In genomic region chr19:954672-955494, GRCh38 we compare ENCODE assay signal across 18 cellular contexts. TPM values are rescaled to one million over a fixed set of nuclear protein-coding genes. Genes with fewer than 3 reads are reported as not detected.
DNase-seq lines count a peak whose midpoint lies in the region; ATAC-seq and TF ChIP-seq lines count a peak whose summit lies in the region.
"Had no signal": no experiment of that assay in that cellular context is flagged by ENCODE, and none has a peak within 500 bp of the region (broad histone marks: within the 10 kb centered on the region; RNA-seq: fewer than 3 reads in every experiment).

No MANE protein-coding gene starts in this region.

- no peaks in the 10 kb centered on the region for H3K9me3 ChIP-seq in endodermal cell (ENCODE audit: control insufficient read depth, low read length)

- H3K4me3 ChIP-seq in HL-60 (replicated peaks; ENCODE audit: insufficient read depth, low read length) = no peak overlapping the region
- no peak overlapping the region for H3K4me3 ChIP-seq in endodermal cell (ENCODE audit: low read length)

- H3K27ac ChIP-seq in HL-60 (replicated peaks) (peak overlapping the region; percentile 89; the same call in 1 of the 2 replicates), endodermal cell (ENCODE audit: low read depth, low read length) (peak overlapping the region; percentile 44)

- peaks cover 6% of the 10 kb centered on the region for H3K4me1 ChIP-seq in endodermal cell (ENCODE audit: control insufficient read depth, insufficient read depth, low read length)

- peak; percentile 12 for ATAC-seq in activated CD8-positive, alpha-beta T cell treated with anti-CD3 and anti-CD28 coated beads for 36 hours
- ATAC-seq in activated CD8-positive, alpha-beta T cell treated with anti-CD3 and anti-CD28 coated beads, Interleukin-2, amount 10 ng/mL, durations not matched to agents 7 days and 5 days = no peak
- no peak for ATAC-seq in HG03520 (IDR thresholded peaks at IDR 0.05; ENCODE audit: unreplicated experiment)

- H3K27me3 ChIP-seq in HL-60 (ENCODE audit: insufficient read depth, poor library complexity, severe bottlenecking) (no peaks in the 10 kb centered on the region), endodermal cell (ENCODE audit: control insufficient read depth, insufficient read depth, low read length, poor library complexity, severe bottlenecking) (no peaks in the 10 kb centered on the region)

- no peaks in the 10 kb centered on the region for H3K27me3 Mint-ChIP-seq in activated CD8-positive, alpha-beta T cell treated with anti-CD3 and anti-CD28 coated beads for 36 hours
- no peaks in the 10 kb centered on the region for H3K27me3 Mint-ChIP-seq in activated CD8-positive, alpha-beta T cell treated with anti-CD3 and anti-CD28 coated beads, Interleukin-2, amount 10 ng/mL, durations not matched to agents 7 days and 5 days (ENCODE audit: low read depth)
- H3K27me3 Mint-ChIP-seq in endodermal cell (ENCODE audit: insufficient read depth) = no peaks in the 10 kb centered on the region
- H3K27me3 Mint-ChIP-seq in activated naive CD4-positive, alpha-beta T cell treated with anti-CD3 and anti-CD28 coated beads, Interleukin-2, amount 10 ng/mL, durations not matched to agents 7 days and 5 days = no peaks in the 10 kb centered on the region
- H3K27me3 Mint-ChIP-seq: stimulated activated naive CD8-positive, alpha-beta T cell treated with anti-CD3 and anti-CD28 coated beads, Interleukin-15, Interleukin-2, amounts not matched to agents 100 ng/mL and 50 ng/mL, for 24 hours had no signal

- H3K36me3 Mint-ChIP-seq in activated CD8-positive, alpha-beta T cell treated with anti-CD3 and anti-CD28 coated beads for 36 hours (ENCODE audit: low read depth) = no peaks in the 10 kb centered on the region
- H3K36me3 Mint-ChIP-seq in activated CD8-positive, alpha-beta T cell treated with anti-CD3 and anti-CD28 coated beads, Interleukin-2, amount 10 ng/mL, durations not matched to agents 7 days and 5 days (ENCODE audit: low read depth) = no peaks in the 10 kb centered on the region
- H3K36me3 Mint-ChIP-seq in endodermal cell (ENCODE audit: low read depth) = peaks cover 15% of the 10 kb centered on the region
- H3K36me3 Mint-ChIP-seq in activated naive CD4-positive, alpha-beta T cell treated with anti-CD3 and anti-CD28 coated beads, Interleukin-2, amount 10 ng/mL, durations not matched to agents 7 days and 5 days = peaks cover 3% of the 10 kb centered on the region

- H3K27ac Mint-ChIP-seq in activated CD8-positive, alpha-beta T cell treated with anti-CD3 and anti-CD28 coated beads for 36 hours = no peak overlapping the region
- no peak overlapping the region for H3K27ac Mint-ChIP-seq in activated CD8-positive, alpha-beta T cell treated with anti-CD3 and anti-CD28 coated beads, Interleukin-2, amount 10 ng/mL, durations not matched to agents 7 days and 5 days
- H3K27ac Mint-ChIP-seq in endodermal cell = peak overlapping the region; percentile 90
- H3K27ac Mint-ChIP-seq in activated naive CD4-positive, alpha-beta T cell treated with anti-CD3 and anti-CD28 coated beads, Interleukin-2, amount 10 ng/mL, durations not matched to agents 7 days and 5 days = no peak overlapping the region
- H3K27ac Mint-ChIP-seq: stimulated activated naive CD8-positive, alpha-beta T cell treated with anti-CD3 and anti-CD28 coated beads, Interleukin-15, Interleukin-2, amounts not matched to agents 100 ng/mL and 50 ng/mL, for 24 hours had no signal

- WGBS in endodermal cell (ENCODE audit: insufficient coverage in 1 of 2, insufficient read length in 1 of 2), 2 experiments = 79 to 86% methylated on average over 17 to 43 of the region's 43 CpGs

- no peaks in the 10 kb centered on the region for H3K9me3 Mint-ChIP-seq in activated CD8-positive, alpha-beta T cell treated with anti-CD3 and anti-CD28 coated beads for 36 hours
- no peaks in the 10 kb centered on the region for H3K9me3 Mint-ChIP-seq in activated CD8-positive, alpha-beta T cell treated with anti-CD3 and anti-CD28 coated beads, Interleukin-2, amount 10 ng/mL, durations not matched to agents 7 days and 5 days (ENCODE audit: insufficient read depth)
- H3K9me3 Mint-ChIP-seq in endodermal cell = no peaks in the 10 kb centered on the region
- H3K9me3 Mint-ChIP-seq in activated naive CD4-positive, alpha-beta T cell treated with anti-CD3 and anti-CD28 coated beads, Interleukin-2, amount 10 ng/mL, durations not matched to agents 7 days and 5 days = no peaks in the 10 kb centered on the region
- H3K9me3 Mint-ChIP-seq: neural crest cell; stimulated activated naive CD8-positive, alpha-beta T cell treated with anti-CD3 and anti-CD28 coated beads, Interleukin-15, Interleukin-2, amounts not matched to agents 100 ng/mL and 50 ng/mL, for 24 hours had no signal

- POLR2A ChIA-PET in activated CD8-positive, alpha-beta T cell treated with anti-CD3 and anti-CD28 coated beads for 36 hours (lab: Charles Lee) = interaction anchor here (0.6 kb wide), 1 partner anchor 133 kb away, joined by 4 read pairs; no protein-coding TSS in a partner anchor
- POLR2A ChIA-PET in activated CD8-positive, alpha-beta T cell treated with anti-CD3 and anti-CD28 coated beads, Interleukin-2, amount 10 ng/mL, durations not matched to agents 7 days and 5 days (lab: Charles Lee) = no interaction called here

- H3K9ac ChIP-seq in endodermal cell (ENCODE audit: extremely low read depth, low read length, poor library complexity, severe bottlenecking) = no peak overlapping the region

- H3K36me3 ChIP-seq in endodermal cell (ENCODE audit: control insufficient read depth, insufficient read depth, low read length) = peaks cover 12% of the 10 kb centered on the region

- no peak overlapping the region for H3K4me3 Mint-ChIP-seq in activated CD8-positive, alpha-beta T cell treated with anti-CD3 and anti-CD28 coated beads for 36 hours
- H3K4me3 Mint-ChIP-seq in activated CD8-positive, alpha-beta T cell treated with anti-CD3 and anti-CD28 coated beads, Interleukin-2, amount 10 ng/mL, durations not matched to agents 7 days and 5 days = no peak overlapping the region
- no peak overlapping the region for H3K4me3 Mint-ChIP-seq in endodermal cell
- H3K4me3 Mint-ChIP-seq in activated naive CD4-positive, alpha-beta T cell treated with anti-CD3 and anti-CD28 coated beads, Interleukin-2, amount 10 ng/mL, durations not matched to agents 7 days and 5 days = no peak overlapping the region
- H3K4me3 Mint-ChIP-seq: neural crest cell; stimulated activated naive CD8-positive, alpha-beta T cell treated with anti-CD3 and anti-CD28 coated beads, Interleukin-15, Interleukin-2, amounts not matched to agents 100 ng/mL and 50 ng/mL, for 24 hours had no signal

- CTCF ChIA-PET in activated CD8-positive, alpha-beta T cell treated with anti-CD3 and anti-CD28 coated beads for 36 hours (lab: Charles Lee) = no interaction called here
- CTCF ChIA-PET in activated CD8-positive, alpha-beta T cell treated with anti-CD3 and anti-CD28 coated beads, Interleukin-2, amount 10 ng/mL, durations not matched to agents 7 days and 5 days (lab: Charles Lee) = no interaction called here
- CTCF ChIA-PET in activated naive CD4-positive, alpha-beta T cell treated with anti-CD3 and anti-CD28 coated beads, Interleukin-2, amount 10 ng/mL, durations not matched to agents 7 days and 5 days (lab: Charles Lee) = no interaction called here

- H3K4me1 Mint-ChIP-seq in activated CD8-positive, alpha-beta T cell treated with anti-CD3 and anti-CD28 coated beads for 36 hours (ENCODE audit: low read depth) = peaks cover 12% of the 10 kb centered on the region
- H3K4me1 Mint-ChIP-seq in activated CD8-positive, alpha-beta T cell treated with anti-CD3 and anti-CD28 coated beads, Interleukin-2, amount 10 ng/mL, durations not matched to agents 7 days and 5 days (ENCODE audit: low read depth) = peaks cover 8% of the 10 kb centered on the region
- H3K4me1 Mint-ChIP-seq in endodermal cell = peaks cover 19% of the 10 kb centered on the region
- H3K4me1 Mint-ChIP-seq in activated naive CD4-positive, alpha-beta T cell treated with anti-CD3 and anti-CD28 coated beads, Interleukin-2, amount 10 ng/mL, durations not matched to agents 7 days and 5 days = peaks cover 19% of the 10 kb centered on the region

- TF ChIP-seq CTCF in activated CD8-positive, alpha-beta T cell treated with anti-CD3 and anti-CD28 coated beads for 36 hours (IDR thresholded peaks at IDR 0.05) = no peak
- no peak for TF ChIP-seq CTCF in HL-60 (IDR thresholded peaks at IDR 0.05; ENCODE audit: insufficient read depth, low read length)
- TF ChIP-seq CTCF in endodermal cell (conservative IDR thresholded peaks at IDR 0.05) = no peak

- DNase-seq in activated CD8-positive, alpha-beta T cell treated with anti-CD3 and anti-CD28 coated beads for 36 hours = no peak
- DNase-seq in activated CD8-positive, alpha-beta T cell treated with anti-CD3 and anti-CD28 coated beads, Interleukin-2, amount 10 ng/mL, durations not matched to agents 7 days and 5 days = no peak
- DNase-seq in HL-60 (ENCODE audit: low read depth in 1 of 2, low spot score in 1 of 2) (no peak), endodermal cell (peak; percentile 69), middle frontal gyrus (ENCODE audit: extremely low spot score, low spot score) (no peak), T1000 (lab: John Stamatoyannopoulos, UW) (no peak)
- no peak for DNase-seq in activated naive CD4-positive, alpha-beta T cell treated with anti-CD3 and anti-CD28 coated beads, Interleukin-2, amount 10 ng/mL, durations not matched to agents 7 days and 5 days
- DNase-seq: 8988T; activated CD4-positive, alpha-beta T cell treated with anti-CD3 and anti-CD28 coated beads for 48 hours; activated naive CD4-positive, alpha-beta T cell; effector CD8-positive, alpha-beta T cell; NCI-H345 had no signal

- intact Hi-C loops in activated CD8-positive, alpha-beta T cell treated with anti-CD3 and anti-CD28 coated beads for 36 hours (cut with micrococcal nuclease) = no loop called here

RNA-seq across cellular contexts. Expression of gene ARID3A, which starts 29.0 kb away (rescaled TPM):
- 10 to 100 TPM; 18.7 to 22.1 TPM for total RNA-seq in activated CD8-positive, alpha-beta T cell treated with anti-CD3 and anti-CD28 coated beads for 36 hours
- 10 to 100 TPM; 26.7 to 27.7 TPM for total RNA-seq in activated CD8-positive, alpha-beta T cell treated with anti-CD3 and anti-CD28 coated beads, Interleukin-2, amount 10 ng/mL, durations not matched to agents 7 days and 5 days
- total RNA-seq in endodermal cell = 100 to 1,000 TPM; 121 to 124 TPM
- 40.4 TPM for polyA plus RNA-seq in endodermal cell (2013, experiment 1 of 2)
- polyA plus RNA-seq in endodermal cell (2013, experiment 2 of 2) = 41.7 TPM

RNA-seq across cellular contexts. Expression of gene WDR18, which starts 29.3 kb away (rescaled TPM):
- 10 to 100 TPM; 75.3 to 78.1 TPM for total RNA-seq in activated CD8-positive, alpha-beta T cell treated with anti-CD3 and anti-CD28 coated beads for 36 hours
- 10 to 100 TPM; 51.5 to 53.0 TPM for total RNA-seq in activated CD8-positive, alpha-beta T cell treated with anti-CD3 and anti-CD28 coated beads, Interleukin-2, amount 10 ng/mL, durations not matched to agents 7 days and 5 days
- total RNA-seq in endodermal cell = 10 to 100 TPM; 68.6 to 85.6 TPM
- 59.4 TPM for polyA plus RNA-seq in endodermal cell (2013, experiment 1 of 2)
- 62.7 TPM for polyA plus RNA-seq in endodermal cell (2013, experiment 2 of 2)

RNA-seq across cellular contexts. Expression of gene KISS1R, which starts 37.8 kb away (rescaled TPM):
- total RNA-seq in activated CD8-positive, alpha-beta T cell treated with anti-CD3 and anti-CD28 coated beads for 36 hours = 10 to 100 TPM; 14.0 to 15.5 TPM
- total RNA-seq in activated CD8-positive, alpha-beta T cell treated with anti-CD3 and anti-CD28 coated beads, Interleukin-2, amount 10 ng/mL, durations not matched to agents 7 days and 5 days = 1 to 10 TPM in 1 of 2 experiments, under 1 TPM in 1; 0.55 to 1.1 TPM
- total RNA-seq in endodermal cell = under 1 TPM in 1 of 2 donors, not detected in 1; 0.73 TPM
- polyA plus RNA-seq in endodermal cell (2013, experiment 1 of 2) = 1.3 TPM
- polyA plus RNA-seq in endodermal cell (2013, experiment 2 of 2) = 0.70 TPM
- total RNA-seq: Daoy, LHCN-M2, SK-MEL-5 had no signal

RNA-seq across cellular contexts. Expression of gene R3HDM4, which starts 41.9 kb away (rescaled TPM):
- total RNA-seq in activated CD8-positive, alpha-beta T cell treated with anti-CD3 and anti-CD28 coated beads for 36 hours = 10 to 100 TPM; 58.4 to 61.5 TPM
- 10 to 100 TPM; 75.9 to 76.7 TPM for total RNA-seq in activated CD8-positive, alpha-beta T cell treated with anti-CD3 and anti-CD28 coated beads, Interleukin-2, amount 10 ng/mL, durations not matched to agents 7 days and 5 days
- total RNA-seq in endodermal cell = 10 to 100 TPM; 61.1 to 64.7 TPM
- polyA plus RNA-seq in endodermal cell (2013, experiment 1 of 2) = 54.6 TPM
- 56.9 TPM for polyA plus RNA-seq in endodermal cell (2013, experiment 2 of 2)

RNA-seq across cellular contexts. Expression of gene GRIN3B, which starts 45.3 kb away (rescaled TPM):
- total RNA-seq in activated CD8-positive, alpha-beta T cell treated with anti-CD3 and anti-CD28 coated beads for 36 hours = under 1 TPM in 1 of 2 experiments, not detected in 1; 0.07 TPM
- total RNA-seq in activated CD8-positive, alpha-beta T cell treated with anti-CD3 and anti-CD28 coated beads, Interleukin-2, amount 10 ng/mL, durations not matched to agents 7 days and 5 days = not detected
- 1 to 10 TPM; 2.0 TPM for total RNA-seq in endodermal cell
- polyA plus RNA-seq in endodermal cell (2013, experiment 1 of 2) = 0.85 TPM
- polyA plus RNA-seq in endodermal cell (2013, experiment 2 of 2) = 0.50 TPM
- total RNA-seq: Daoy had no signal

Comparison
In these comparisons a context has a peak if more than half of its experiments do, and no peak if none do; other contexts are left out.
1. RNA of gene KISS1R, which starts 37.8 kb away (total RNA-seq): 14.0 to 15.5 TPM in activated CD8-positive, alpha-beta T cell treated with anti-CD3 and anti-CD28 coated beads for 36 hours; 0.55 to 1.1 TPM in activated CD8-positive, alpha-beta T cell treated with anti-CD3 and anti-CD28 coated beads, Interleukin-2, amount 10 ng/mL, durations not matched to agents 7 days and 5 days and 0.73 TPM in endodermal cell; every median in the first group is over 4 times any median in the second.
2. RNA of gene ARID3A, which starts 29.0 kb away (total RNA-seq): 121 to 124 TPM in endodermal cell; 26.7 to 27.7 TPM in activated CD8-positive, alpha-beta T cell treated with anti-CD3 and anti-CD28 coated beads, Interleukin-2, amount 10 ng/mL, durations not matched to agents 7 days and 5 days and 18.7 to 22.1 TPM in activated CD8-positive, alpha-beta T cell treated with anti-CD3 and anti-CD28 coated beads for 36 hours; every median in the first group is over 4 times any median in the second.